8 cellular contexts compared by ENCODE assay signal in the genomic region with DNA sequence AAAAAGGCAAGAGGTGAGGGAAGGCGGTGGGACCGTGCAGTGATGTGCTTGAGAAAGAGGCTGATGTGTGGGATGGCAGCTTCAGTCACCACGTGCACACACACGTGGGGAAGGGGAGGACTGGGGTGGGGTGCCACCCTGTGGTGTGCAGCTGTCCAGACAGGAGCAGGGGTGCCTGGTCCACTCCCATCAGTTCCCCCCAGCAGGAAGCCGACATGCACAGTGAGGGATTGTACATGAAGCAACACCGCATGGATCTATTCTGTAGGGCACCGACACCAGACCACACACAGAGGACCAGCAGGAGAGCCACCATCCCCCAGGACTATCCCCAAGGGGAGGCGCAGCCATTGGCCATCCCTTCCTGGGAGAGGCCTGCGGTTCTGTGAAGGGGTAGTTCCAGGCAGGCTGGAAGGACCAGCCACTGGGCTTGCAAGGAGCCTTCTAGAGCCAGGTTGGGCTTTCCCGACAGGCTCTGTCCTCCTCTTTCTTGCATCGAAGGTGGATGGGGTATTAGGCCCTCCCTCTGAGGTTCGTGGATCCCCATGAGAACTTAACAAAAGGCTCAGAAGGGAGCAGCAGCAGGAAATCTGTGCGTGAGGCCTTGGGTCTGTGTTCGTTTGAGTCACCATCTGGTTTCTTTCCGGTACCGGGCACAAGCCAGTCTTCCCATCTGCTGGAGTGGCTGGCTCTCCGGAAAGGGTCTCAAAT. TPM values are rescaled to one million over a fixed set of nuclear protein-coding genes. Genes with fewer than 3 reads are reported as not detected.
DNase-seq lines count a peak whose midpoint lies in the region; ATAC-seq and TF ChIP-seq lines count a peak whose summit lies in the region.

No MANE protein-coding gene starts in this region.

- DNase-seq in cardiac muscle cell (ENCODE audit: low read depth in 1 of 2, low spot score in 1 of 2) (peak in 1 of 2 donors; percentile 46), left ventricle myocardium superior (no peak), UCSD-AML1 (lab: John Stamatoyannopoulos, UW; ENCODE audit: unreplicated experiment) (peak; percentile 70), kidney epithelial cell (ENCODE audit: low read depth) (no peak), vagina (ENCODE audit: extremely low spot score in 2 of 2) (no peak), lower leg skin (ENCODE audit: low spot score in 2 of 2) (no peak), mesenteric fat pad (ENCODE audit: low spot score) (no peak), SW 1271 (lab: John Stamatoyannopoulos, UW) (no peak)

- H3K36me3 ChIP-seq in cardiac muscle cell, result no peaks in the 10 kb centered on the region
- no peaks in the 10 kb centered on the region for H3K36me3 ChIP-seq in kidney epithelial cell (ENCODE audit: control insufficient read depth, insufficient read depth, low read length)
- no peaks in the 10 kb centered on the region for H3K36me3 ChIP-seq in vagina

- H3K27me3 ChIP-seq in cardiac muscle cell, result no peaks in the 10 kb centered on the region
- no peaks in the 10 kb centered on the region for H3K27me3 ChIP-seq in kidney epithelial cell (ENCODE audit: control insufficient read depth, insufficient read depth, low read length)
- H3K27me3 ChIP-seq in vagina, result no peaks in the 10 kb centered on the region

- H3K27ac ChIP-seq in cardiac muscle cell (no peak overlapping the region), vagina (peak overlapping the region; percentile 7)

- peak; percentile 10 for TF ChIP-seq CTCF in cardiac muscle cell (IDR thresholded peaks at IDR 0.05; ENCODE audit: low read depth, low read length)
- peak; percentile 10 for TF ChIP-seq CTCF in kidney epithelial cell (IDR thresholded peaks at IDR 0.05; ENCODE audit: insufficient read depth, low read length, poor library complexity, severe bottlenecking)
- TF ChIP-seq CTCF in vagina (IDR thresholded peaks at IDR 0.05), result no peak
- no peak for TF ChIP-seq CTCF in lower leg skin (IDR thresholded peaks at IDR 0.05)

- intact Hi-C loops in left ventricle myocardium superior (cut with micrococcal nuclease) (loop anchor here (5.0 kb wide), 1 partner anchor 92 kb away; no protein-coding TSS in a partner anchor), vagina (cut with DNase I) (loop anchor here (2.0 kb wide), 1 partner anchor 93 kb away; no protein-coding TSS in a partner anchor), lower leg skin (cut with DNase I; ENCODE audit: low total_unique reads) (no loop called here)

- H3K4me3 ChIP-seq in cardiac muscle cell (no peak overlapping the region), kidney epithelial cell (ENCODE audit: low read depth, low read length) (no peak overlapping the region), vagina (no peak overlapping the region), lower leg skin (ENCODE audit: low read depth, poor library complexity, severe bottlenecking) (no peak overlapping the region)

- H3K4me1 ChIP-seq in cardiac muscle cell (ENCODE audit: low read depth) (peaks cover 29% of the 10 kb centered on the region), vagina (peaks cover 47% of the 10 kb centered on the region)

- H3K9me3 ChIP-seq in cardiac muscle cell (ENCODE audit: low read depth) (no peaks in the 10 kb centered on the region), vagina (no peaks in the 10 kb centered on the region)

- WGBS in lower leg skin, 2 donors, result 60 to 62% methylated on average over 15 to 17 of the region's 17 CpGs

- ATAC-seq in left ventricle myocardium superior, result no peak

- no peak for TF ChIP-seq POLR2A in vagina (IDR thresholded peaks at IDR 0.05)
- no peak for TF ChIP-seq POLR2A in lower leg skin (IDR thresholded peaks at IDR 0.05)

RNA-seq across cellular contexts. Expression of a gene that starts 59.7 kb away (rescaled TPM):
- total RNA-seq in cardiac muscle cell, result 54.8 and 72.2 TPM in 2 replicates
- 17.7 and 19.2 TPM in 2 replicates for polyA plus RNA-seq in cardiac muscle cell
- 22.0 TPM for total RNA-seq in left ventricle myocardium superior
- 109 and 136 TPM in 2 replicates for total RNA-seq in kidney epithelial cell
- 50.1 TPM for total RNA-seq in vagina
- total RNA-seq in lower leg skin, result 100 to 1,000 TPM in 3 of 4 donors, 10 to 100 TPM in 1; 92.9 to 178 (median 125) TPM
- 35.6 TPM for total RNA-seq in mesenteric fat pad

Comparison
In these comparisons a context has a peak if more than half of its experiments do, and no peak if none do; other contexts are left out.
1. CTCF ChIP-seq: peak in cardiac muscle cell (single experiment) and kidney epithelial cell (single experiment); none in vagina (0 of 3) and lower leg skin (0 of 3).